Comparison of ENCODE assay signal across 1 cellular context in genomic region chr13:113813070-113813748, GRCh38.
TF ChIP-seq lines count a peak whose summit lies in the region.

No MANE protein-coding gene starts in this region.

TF ChIP-seq in IMR-90, 13 proteins besides CTCF, POLR2A, EP300 and RAD21 (continued from another document):
- TF ChIP-seq BHLHE40 (IDR thresholded peaks at IDR 0.05; ENCODE audit: low read depth, low read length) (no peak), USF2 (IDR thresholded peaks at IDR 0.05; ENCODE audit: low read depth, low read length) (no peak), RCOR1 (IDR thresholded peaks at IDR 0.05; ENCODE audit: insufficient replicate concordance, low read length) (no peak), MAZ (IDR thresholded peaks at IDR 0.05; ENCODE audit: borderline replicate concordance, low read depth, low read length) (no peak), CHD1 (IDR thresholded peaks at IDR 0.05; ENCODE audit: low read depth, low read length) (no peak)
- TF ChIP-seq, protein P1, sequence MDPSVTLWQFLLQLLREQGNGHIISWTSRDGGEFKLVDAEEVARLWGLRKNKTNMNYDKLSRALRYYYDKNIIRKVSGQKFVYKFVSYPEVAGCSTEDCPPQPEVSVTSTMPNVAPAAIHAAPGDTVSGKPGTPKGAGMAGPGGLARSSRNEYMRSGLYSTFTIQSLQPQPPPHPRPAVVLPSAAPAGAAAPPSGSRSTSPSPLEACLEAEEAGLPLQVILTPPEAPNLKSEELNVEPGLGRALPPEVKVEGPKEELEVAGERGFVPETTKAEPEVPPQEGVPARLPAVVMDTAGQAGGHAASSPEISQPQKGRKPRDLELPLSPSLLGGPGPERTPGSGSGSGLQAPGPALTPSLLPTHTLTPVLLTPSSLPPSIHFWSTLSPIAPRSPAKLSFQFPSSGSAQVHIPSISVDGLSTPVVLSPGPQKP (IDR thresholded peaks at IDR 0.05; ENCODE audit: borderline replicate concordance, low read depth, low read length), result no peak
